1 cellular context compared by ENCODE assay signal in genomic region chr4:10120943-10121567, GRCh38.
TF ChIP-seq lines count a peak whose summit lies in the region.

No MANE protein-coding gene starts in this region.

TF ChIP-seq in HepG2, 621 proteins besides CTCF, POLR2A, EP300 and RAD21 (continued from another document):
- TF ChIP-seq CEBPB (IDR thresholded peaks at IDR 0.05; ENCODE audit: borderline replicate concordance, low read depth, low read length) (no peak), ZNF678 (CRISPR knock-in tag; IDR thresholded peaks at IDR 0.05) (no peak), SCMH1 (CRISPR knock-in tag; IDR thresholded peaks at IDR 0.05; ENCODE audit: borderline replicate concordance) (no peak), TFAP4 (IDR thresholded peaks at IDR 0.05; ENCODE audit: borderline replicate concordance, low read depth) (no peak), ZNF839 (CRISPR knock-in tag; IDR thresholded peaks at IDR 0.05; ENCODE audit: borderline replicate concordance) (no peak), KLF16 (CRISPR knock-in tag; IDR thresholded peaks at IDR 0.05) (peak in 1 of 2 experiments; percentile 18; a peak in 1 of 4 replicates), ZNF414 (CRISPR knock-in tag; IDR thresholded peaks at IDR 0.05) (0 out of 2 replicates have a peak, but pooled peaks have one; percentile 38), ZBTB4 (CRISPR knock-in tag; IDR thresholded peaks at IDR 0.05; ENCODE audit: borderline replicate concordance) (0 out of 2 replicates have a peak, but pooled peaks have one; percentile 35), ZC3H4 (CRISPR knock-in tag; IDR thresholded peaks at IDR 0.05; ENCODE audit: borderline replicate concordance) (no peak), EED (CRISPR knock-in tag; IDR thresholded peaks at IDR 0.05) (no peak), DNMT1 (CRISPR knock-in tag; IDR thresholded peaks at IDR 0.05) (no peak), ZBTB44 (CRISPR knock-in tag; IDR thresholded peaks at IDR 0.05) (no peak), HNRNPL (IDR thresholded peaks at IDR 0.05; ENCODE audit: low read depth, low read length) (no peak), ZBTB21 (CRISPR knock-in tag; IDR thresholded peaks at IDR 0.05) (0 out of 2 replicates have a peak, but pooled peaks have one; percentile 32), ZBTB10 (CRISPR knock-in tag; IDR thresholded peaks at IDR 0.05; ENCODE audit: borderline replicate concordance) (no peak), CC2D1A (CRISPR knock-in tag; IDR thresholded peaks at IDR 0.05) (no peak)
- TF ChIP-seq, protein P1, sequence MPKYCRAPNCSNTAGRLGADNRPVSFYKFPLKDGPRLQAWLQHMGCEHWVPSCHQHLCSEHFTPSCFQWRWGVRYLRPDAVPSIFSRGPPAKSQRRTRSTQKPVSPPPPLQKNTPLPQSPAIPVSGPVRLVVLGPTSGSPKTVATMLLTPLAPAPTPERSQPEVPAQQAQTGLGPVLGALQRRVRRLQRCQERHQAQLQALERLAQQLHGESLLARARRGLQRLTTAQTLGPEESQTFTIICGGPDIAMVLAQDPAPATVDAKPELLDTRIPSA (CRISPR knock-in tag; IDR thresholded peaks at IDR 0.05; ENCODE audit: borderline replicate concordance), result no peak
- TF ChIP-seq, protein P2, sequence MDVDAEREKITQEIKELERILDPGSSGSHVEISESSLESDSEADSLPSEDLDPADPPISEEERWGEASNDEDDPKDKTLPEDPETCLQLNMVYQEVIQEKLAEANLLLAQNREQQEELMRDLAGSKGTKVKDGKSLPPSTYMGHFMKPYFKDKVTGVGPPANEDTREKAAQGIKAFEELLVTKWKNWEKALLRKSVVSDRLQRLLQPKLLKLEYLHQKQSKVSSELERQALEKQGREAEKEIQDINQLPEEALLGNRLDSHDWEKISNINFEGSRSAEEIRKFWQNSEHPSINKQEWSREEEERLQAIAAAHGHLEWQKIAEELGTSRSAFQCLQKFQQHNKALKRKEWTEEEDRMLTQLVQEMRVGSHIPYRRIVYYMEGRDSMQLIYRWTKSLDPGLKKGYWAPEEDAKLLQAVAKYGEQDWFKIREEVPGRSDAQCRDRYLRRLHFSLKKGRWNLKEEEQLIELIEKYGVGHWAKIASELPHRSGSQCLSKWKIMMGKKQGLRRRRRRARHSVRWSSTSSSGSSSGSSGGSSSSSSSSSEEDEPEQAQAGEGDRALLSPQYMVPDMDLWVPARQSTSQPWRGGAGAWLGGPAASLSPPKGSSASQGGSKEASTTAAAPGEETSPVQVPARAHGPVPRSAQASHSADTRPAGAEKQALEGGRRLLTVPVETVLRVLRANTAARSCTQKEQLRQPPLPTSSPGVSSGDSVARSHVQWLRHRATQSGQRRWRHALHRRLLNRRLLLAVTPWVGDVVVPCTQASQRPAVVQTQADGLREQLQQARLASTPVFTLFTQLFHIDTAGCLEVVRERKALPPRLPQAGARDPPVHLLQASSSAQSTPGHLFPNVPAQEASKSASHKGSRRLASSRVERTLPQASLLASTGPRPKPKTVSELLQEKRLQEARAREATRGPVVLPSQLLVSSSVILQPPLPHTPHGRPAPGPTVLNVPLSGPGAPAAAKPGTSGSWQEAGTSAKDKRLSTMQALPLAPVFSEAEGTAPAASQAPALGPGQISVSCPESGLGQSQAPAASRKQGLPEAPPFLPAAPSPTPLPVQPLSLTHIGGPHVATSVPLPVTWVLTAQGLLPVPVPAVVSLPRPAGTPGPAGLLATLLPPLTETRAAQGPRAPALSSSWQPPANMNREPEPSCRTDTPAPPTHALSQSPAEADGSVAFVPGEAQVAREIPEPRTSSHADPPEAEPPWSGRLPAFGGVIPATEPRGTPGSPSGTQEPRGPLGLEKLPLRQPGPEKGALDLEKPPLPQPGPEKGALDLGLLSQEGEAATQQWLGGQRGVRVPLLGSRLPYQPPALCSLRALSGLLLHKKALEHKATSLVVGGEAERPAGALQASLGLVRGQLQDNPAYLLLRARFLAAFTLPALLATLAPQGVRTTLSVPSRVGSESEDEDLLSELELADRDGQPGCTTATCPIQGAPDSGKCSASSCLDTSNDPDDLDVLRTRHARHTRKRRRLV (CRISPR knock-in tag; IDR thresholded peaks at IDR 0.05), result no peak
